Comparison of ENCODE assay signal across 16 cellular contexts in the genomic region with DNA sequence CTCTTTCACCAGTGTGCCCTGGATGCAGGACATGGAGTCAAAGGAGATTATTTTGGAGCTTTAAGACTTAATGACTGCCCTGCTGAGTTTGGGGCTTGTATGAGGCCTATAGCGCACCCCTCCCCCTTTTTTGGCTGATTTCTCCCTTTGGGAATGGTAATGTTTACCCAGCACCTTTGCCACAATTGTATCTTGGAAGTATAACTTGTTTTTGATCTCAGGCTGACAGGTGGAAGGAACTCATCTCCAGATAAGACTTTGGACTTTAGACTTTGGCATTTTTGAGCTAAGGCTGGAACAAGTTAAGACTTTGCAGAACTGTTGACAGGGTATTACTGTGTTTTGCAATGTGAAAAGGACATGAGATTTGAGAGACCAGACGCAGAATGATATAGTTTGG.
"Had no signal": no experiment of that assay in that cellular context is flagged by ENCODE, and none has a peak within 500 bp of the region (broad histone marks: within the 10 kb centered on the region; RNA-seq: fewer than 3 reads in every experiment).

No MANE protein-coding gene starts in this region.

- H3K4me1 Mint-ChIP-seq: neural crest cell had no signal

- H3K27me3 Mint-ChIP-seq: central memory CD8-positive, alpha-beta T cell; progenitor cell of endocrine pancreas had no signal

- H3K4me1 ChIP-seq: esophagus squamous epithelium, uterus had no signal

- H3K9me3 ChIP-seq: esophagus squamous epithelium, left ventricle myocardium inferior, ovary, upper lobe of left lung, uterus had no signal

- DNase-seq: effector memory CD4-positive, alpha-beta T cell; esophagus squamous epithelium; foreskin fibroblast; hippocampal formation; left ventricle myocardium inferior; natural killer cell; ovary; right cardiac atrium; stimulated activated CD4-positive, alpha-beta T cell treated with anti-CD3 and anti-CD28 coated beads, Interleukin-2, amount 100 ng/mL, for 48 hours; stimulated activated naive CD4-positive, alpha-beta T cell treated with Interleukin-2 at 50 U/mL for 16 hours; upper lobe of left lung; uterus had no signal

- H3K36me3 ChIP-seq: ovary, uterus had no signal

- H3K4me2 ChIP-seq: smooth muscle cell had no signal

- ATAC-seq: natural killer cell, right cardiac atrium had no signal

- H3K27ac ChIP-seq: esophagus squamous epithelium, left ventricle myocardium inferior, ovary, upper lobe of left lung, uterus had no signal

- H3K27me3 ChIP-seq: esophagus squamous epithelium, ovary, upper lobe of left lung, uterus had no signal

- H3K27ac Mint-ChIP-seq: natural killer cell, progenitor cell of endocrine pancreas had no signal

- H3K4me3 ChIP-seq: esophagus squamous epithelium, left ventricle myocardium inferior, ovary, smooth muscle cell, upper lobe of left lung, uterus had no signal

- H3K4me3 Mint-ChIP-seq: central memory CD8-positive, alpha-beta T cell; natural killer cell; neural crest cell had no signal
